ENCODE assay signal across 19 cellular contexts in genomic region chr2:165707088-165707487, GRCh38.
DNase-seq lines count a peak whose midpoint lies in the region; ATAC-seq and TF ChIP-seq lines count a peak whose summit lies in the region.
"Had no signal": no experiment of that assay in that cellular context is flagged by ENCODE, and none has a peak within 500 bp of the region (broad histone marks: within the 10 kb centered on the region; RNA-seq: fewer than 3 reads in every experiment).

No MANE protein-coding gene starts in this region.

- H3K27ac ChIP-seq in H9 (ENCODE audit: insufficient read length, low read depth, low read length) (peak overlapping the region; percentile 98), iPS DF 6.9 (ENCODE audit: low read length) (peak overlapping the region; percentile 54)
- H3K27ac ChIP-seq: GM23248, KMS-11 had no signal

- peak overlapping the region; percentile 19 for H2BK120ac ChIP-seq in H9 (ENCODE audit: low read depth, low read length, poor library complexity, severe bottlenecking)

- no peaks in the 10 kb centered on the region for H4K20me1 ChIP-seq in H9 (ENCODE audit: control insufficient read depth, insufficient read depth, insufficient read length)

- peaks cover 7 to 22% (median 13%) of the 10 kb centered on the region in 3 experiments for H3K36me3 Mint-ChIP-seq in H9 (ENCODE audit: insufficient read depth in 1 of 3, low read depth in 3 of 3)
- H3K36me3 Mint-ChIP-seq in WTC11, result peaks cover 13% of the 10 kb centered on the region
- H3K36me3 Mint-ChIP-seq in activated T-helper 17 cell treated with anti-CD3 and anti-CD28 coated beads, Interleukin-2, amount 50 U/mL, for 72 hours (ENCODE audit: low read depth), result no peaks in the 10 kb centered on the region
- H3K36me3 Mint-ChIP-seq: CD14-positive monocyte; CD8-positive, alpha-beta T cell had no signal

- H4K8ac ChIP-seq in H9 (replicated peaks; ENCODE audit: insufficient read length, low read depth, low read length), result no peak overlapping the region

- peak overlapping the region; percentile 83 for H2AK5ac ChIP-seq in H9 (ENCODE audit: insufficient read length, low read length)

- H3K14ac ChIP-seq in H9 (ENCODE audit: insufficient read depth, low read length), result no peak overlapping the region

- peak overlapping the region; percentile 87 for H2BK12ac ChIP-seq in H9 (ENCODE audit: insufficient read length, low read depth, low read length)

- no peak overlapping the region for H3T11ph ChIP-seq in H9 (ENCODE audit: low read length)

- H3K79me1 ChIP-seq in H9 (ENCODE audit: insufficient read depth, low read depth, low read length, poor library complexity, severe bottlenecking), result no peaks in the 10 kb centered on the region

- peak; percentile 76 for ATAC-seq in WTC11
- ATAC-seq in GM19351 (IDR thresholded peaks at IDR 0.05; ENCODE audit: unreplicated experiment), result no peak
- ATAC-seq in activated T-helper 17 cell treated with anti-CD3 and anti-CD28 coated beads, Interleukin-2, amount 50 U/mL, for 72 hours (replicated peaks), result no peak
- ATAC-seq in HG03095 (IDR thresholded peaks at IDR 0.05; ENCODE audit: unreplicated experiment), result no peak
- ATAC-seq: CD8-positive, alpha-beta T cell; HepG2 had no signal

- no peak overlapping the region for H4K5ac ChIP-seq in H9 (ENCODE audit: insufficient read length, low read depth, low read length)

- peak overlapping the region in 1 of 2 experiments; percentile 26; a peak in 1 of 5 replicates for H3K4me3 Mint-ChIP-seq in H9
- peak overlapping the region; percentile 18; the same call in 1 of the 2 replicates for H3K4me3 Mint-ChIP-seq in WTC11
- H3K4me3 Mint-ChIP-seq in activated T-helper 17 cell treated with anti-CD3 and anti-CD28 coated beads, Interleukin-2, amount 50 U/mL, for 72 hours, result no peak overlapping the region
- H3K4me3 Mint-ChIP-seq: CD14-positive monocyte; CD8-positive, alpha-beta T cell; HFFc6 had no signal

- H3K27ac Mint-ChIP-seq in H9 (peak overlapping the region; percentile 98), WTC11 (peak overlapping the region; percentile 98)
- no peak overlapping the region for H3K27ac Mint-ChIP-seq in activated T-helper 17 cell treated with anti-CD3 and anti-CD28 coated beads, Interleukin-2, amount 50 U/mL, for 72 hours
- H3K27ac Mint-ChIP-seq: CD14-positive monocyte; CD8-positive, alpha-beta T cell; HFFc6 had no signal

- peaks cover 3% of the 10 kb centered on the region; the same call in 1 of the 2 replicates for H3K4me1 ChIP-seq in H9 (ENCODE audit: insufficient read depth, low read length)
- peaks cover 3% of the 10 kb centered on the region; the same call in 1 of the 2 replicates for H3K4me1 ChIP-seq in iPS DF 6.9 (ENCODE audit: control insufficient read depth, insufficient read depth, low read length)
- H3K4me1 ChIP-seq: BE2C had no signal

- H3K27me3 Mint-ChIP-seq in H9 (ENCODE audit: low read depth) (no peaks in the 10 kb centered on the region), WTC11 (ENCODE audit: low read depth) (no peaks in the 10 kb centered on the region; the same call in 1 of the 2 replicates)
- H3K27me3 Mint-ChIP-seq in activated T-helper 17 cell treated with anti-CD3 and anti-CD28 coated beads, Interleukin-2, amount 50 U/mL, for 72 hours, result peaks cover 3% of the 10 kb centered on the region

- H3K56ac ChIP-seq in H9 (ENCODE audit: insufficient read length, low read depth, low read length), result peak overlapping the region; percentile 90

- no peak overlapping the region for H3K23ac ChIP-seq in H9 (ENCODE audit: insufficient read length, low read depth, low read length)

- WGBS in H9 (ENCODE audit: extremely low coverage, insufficient read length, low lambda C conversion rate), result no CpG with 5 or more reads among the region's 1 CpG
- no CpG with 5 or more reads among the region's 1 CpG for WGBS in iPS DF 6.9 (ENCODE audit: insufficient coverage, insufficient read length)

- H3K79me2 ChIP-seq in H9 (ENCODE audit: insufficient read depth, low read length), result no peaks in the 10 kb centered on the region

- H3K4ac ChIP-seq in H9 (ENCODE audit: low read depth, low read length), result no peak overlapping the region

- H3K4me1 Mint-ChIP-seq in H9, result peaks cover 24 to 38% of the 10 kb centered on the region in 2 experiments
- H3K4me1 Mint-ChIP-seq in WTC11, result peaks cover 46% of the 10 kb centered on the region
- H3K4me1 Mint-ChIP-seq in activated T-helper 17 cell treated with anti-CD3 and anti-CD28 coated beads, Interleukin-2, amount 50 U/mL, for 72 hours, result no peaks in the 10 kb centered on the region
- H3K4me1 Mint-ChIP-seq: CD14-positive monocyte had no signal

- H3K9me3 Mint-ChIP-seq in H9 (peaks cover 0 to 13% of the 10 kb centered on the region in 2 experiments; a peak in 4 of 5 replicates), WTC11 (peaks cover 10% of the 10 kb centered on the region)
- no peaks in the 10 kb centered on the region for H3K9me3 Mint-ChIP-seq in activated T-helper 17 cell treated with anti-CD3 and anti-CD28 coated beads, Interleukin-2, amount 50 U/mL, for 72 hours
- H3K9me3 Mint-ChIP-seq: CD8-positive, alpha-beta T cell had no signal

- TF ChIP-seq CTCF in H9 (conservative IDR thresholded peaks at IDR 0.05) (no peak), WTC11 (IDR thresholded peaks at IDR 0.05) (no peak)

- peak overlapping the region; percentile 70 for H2BK5ac ChIP-seq in H9 (ENCODE audit: insufficient read length, low read length)

- H3K9me3 ChIP-seq in H9 (ENCODE audit: control insufficient read depth, low read depth, low read length) (no peaks in the 10 kb centered on the region), iPS DF 6.9 (ENCODE audit: control insufficient read depth, insufficient read depth, low read length) (no peaks in the 10 kb centered on the region)
- H3K9me3 ChIP-seq: BE2C had no signal

- POLR2A ChIA-PET in WTC11 (lab: Charles Lee), result no interaction called here

- no peak overlapping the region for H4K91ac ChIP-seq in H9 (ENCODE audit: insufficient read length, low read depth, low read length)

- CTCF ChIA-PET in WTC11 (lab: Charles Lee), result interaction anchor here (0.6 to 1.3 kb wide), 4 partner anchors 9 to 503 kb away, joined by 3 to 4 read pairs (median 4); partner anchors contain the start of gene SCN3A

- DNase-seq in H9 (no peak), WTC11 (ENCODE audit: low spot score) (no peak), iPS DF 6.9 (ENCODE audit: low read depth, low spot score) (no peak), AG20443 (ENCODE audit: low spot score) (no peak)
- DNase-seq: BE2C; CD8-positive, alpha-beta T cell; COR-L47; DMS153; DND-41; GF-D8; GM23248; HCEC 1CT; HFFc6 had no signal

- H2AFZ ChIP-seq in H9 (ENCODE audit: low read length), result no peak overlapping the region
- H2AFZ ChIP-seq: GM23248 had no signal

- H3K4me3 ChIP-seq in iPS DF 6.9 (ENCODE audit: low read length), result no peak overlapping the region
- H3K4me3 ChIP-seq: GM23248 had no signal

- no peaks in the 10 kb centered on the region for H3K36me3 ChIP-seq in iPS DF 6.9 (ENCODE audit: control insufficient read depth, insufficient read depth, low read length)
- H3K36me3 ChIP-seq: BE2C had no signal

- H3K27me3 ChIP-seq in H9 (ENCODE audit: insufficient read depth, low read length) (no peaks in the 10 kb centered on the region), iPS DF 6.9 (ENCODE audit: control insufficient read depth, insufficient read depth, low read length) (no peaks in the 10 kb centered on the region)
- H3K27me3 ChIP-seq: BE2C had no signal

- H2BK20ac ChIP-seq in H9 (ENCODE audit: low read depth, low read length, poor library complexity, severe bottlenecking), result no peak overlapping the region

- peak overlapping the region; percentile 42 for H3K18ac ChIP-seq in H9 (ENCODE audit: insufficient read length, low read depth, low read length)

- H3K9ac ChIP-seq in H9 (ENCODE audit: extremely low read depth, insufficient read length, low read length), result peak overlapping the region; percentile 31
- H3K9ac ChIP-seq: GM23248, KMS-11 had no signal

- H2BK15ac ChIP-seq in H9 (ENCODE audit: low read depth, low read length), result no peak overlapping the region

- no peaks in the 10 kb centered on the region for H3K23me2 ChIP-seq in H9 (ENCODE audit: insufficient read length, low read depth, low read length, poor library complexity, severe bottlenecking)

- H3K4me2 ChIP-seq in H9 (ENCODE audit: insufficient read depth, insufficient read length, low read length), result no peak overlapping the region
- H3K4me2 ChIP-seq: KMS-11 had no signal

TF ChIP-seq in WTC11, 78 proteins besides CTCF, POLR2A, EP300 and RAD21 (continues in another document):
- TF ChIP-seq JUN (CRISPR knock-in tag; IDR thresholded peaks at IDR 0.05), result no peak
- no peak for TF ChIP-seq KAT7 (CRISPR knock-in tag; IDR thresholded peaks at IDR 0.05; ENCODE audit: borderline replicate concordance)
- no peak for TF ChIP-seq NR2C2 (CRISPR knock-in tag; IDR thresholded peaks at IDR 0.05)
- TF ChIP-seq ZNF281 (CRISPR knock-in tag; IDR thresholded peaks at IDR 0.05), result no peak
- no peak for TF ChIP-seq TEAD4 (CRISPR knock-in tag; IDR thresholded peaks at IDR 0.05)
- no peak for TF ChIP-seq IRF2 (CRISPR knock-in tag; IDR thresholded peaks at IDR 0.05; ENCODE audit: borderline replicate concordance, low read depth)
- no peak for TF ChIP-seq RELA (CRISPR knock-in tag; IDR thresholded peaks at IDR 0.05; ENCODE audit: borderline replicate concordance)
